ENCODE assay signal across 22 cellular contexts in the genomic region with DNA sequence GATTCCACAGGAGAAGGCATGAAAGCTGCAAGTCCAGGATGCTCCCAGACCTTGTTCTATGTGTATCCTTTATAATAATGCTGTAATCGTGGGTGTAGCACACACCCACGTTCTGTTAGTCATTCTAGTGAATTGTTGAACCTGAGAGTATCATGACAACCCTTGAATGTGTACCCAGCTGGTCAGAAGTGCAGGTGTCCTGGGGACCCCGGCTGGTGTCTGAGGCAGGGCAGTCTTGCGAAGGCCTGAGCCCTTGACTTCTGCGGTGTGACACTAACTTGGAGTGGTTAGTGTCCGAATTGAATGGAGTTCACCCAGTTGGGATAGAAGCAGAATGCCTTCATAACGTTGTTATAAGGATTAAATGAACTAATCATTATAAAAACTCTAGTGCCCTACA.
"Had no signal": no experiment of that assay in that cellular context is flagged by ENCODE, and none has a peak within 500 bp of the region (broad histone marks: within the 10 kb centered on the region; RNA-seq: fewer than 3 reads in every experiment).

No MANE protein-coding gene starts in this region.

- ATAC-seq: activated CD4-positive, alpha-beta T cell treated with anti-CD3 and anti-CD28 coated beads for 36 hours; activated naive CD4-positive, alpha-beta T cell treated with anti-CD3 and anti-CD28 coated beads, Interleukin-2, amount 50 U/mL, for 72 hours; activated T-cell treated with anti-CD3 and anti-CD28 coated beads, Interleukin-2, amount 50 U/mL, for 72 hours; T-cell had no signal

- H3K4me3 Mint-ChIP-seq: activated CD4-positive, alpha-beta memory T cell treated with anti-CD3 and anti-CD28 coated beads, Interleukin-2, amount 10 ng/mL, durations not matched to agents 7 days and 5 days; activated CD4-positive, alpha-beta T cell treated with anti-CD3 and anti-CD28 coated beads for 36 hours; activated T-cell treated with anti-CD3 and anti-CD28 coated beads, Interleukin-2, amount 50 U/mL, for 72 hours; T-cell had no signal

- H3K27ac ChIP-seq: brain microvascular endothelial cell, cardiac muscle cell, Peyer's patch, RWPE1 had no signal

- DNase-seq: activated T-cell treated with anti-CD3 and anti-CD28 coated beads for 4 hours, brain microvascular endothelial cell, cerebellar nuclear complex, MG63, MV-4-11, NCI-H1092 treated with DMSO at 0.1 percent for 48 hours, NCI-H1417 treated with DMSO at 0.1 percent for 48 hours, NCI-H1694, NCI-H2029 treated with DMSO at 0.1 percent for 48 hours, NCI-H345, NCI-H510A, NCI-H69, SIG-M5, T1000 had no signal

- H3K4me1 Mint-ChIP-seq: activated CD4-positive, alpha-beta memory T cell treated with anti-CD3 and anti-CD28 coated beads, Interleukin-2, amount 10 ng/mL, durations not matched to agents 7 days and 5 days; T-cell had no signal

- H3K27me3 ChIP-seq: cardiac muscle cell, MG63, Peyer's patch had no signal

- H3K27ac Mint-ChIP-seq: activated CD4-positive, alpha-beta memory T cell treated with anti-CD3 and anti-CD28 coated beads, Interleukin-2, amount 10 ng/mL, durations not matched to agents 7 days and 5 days; activated CD4-positive, alpha-beta T cell treated with anti-CD3 and anti-CD28 coated beads for 36 hours; activated naive CD4-positive, alpha-beta T cell treated with anti-CD3 and anti-CD28 coated beads, Interleukin-2, amount 50 U/mL, for 72 hours; activated T-cell treated with anti-CD3 and anti-CD28 coated beads, Interleukin-2, amount 50 U/mL, for 72 hours; T-cell had no signal

- H3K4me3 ChIP-seq: cardiac muscle cell, MG63, Peyer's patch had no signal

- H3K36me3 ChIP-seq: brain microvascular endothelial cell, cardiac muscle cell, MG63, Peyer's patch had no signal

- H3K36me3 Mint-ChIP-seq: activated naive CD4-positive, alpha-beta T cell treated with anti-CD3 and anti-CD28 coated beads, Interleukin-2, amount 50 U/mL, for 72 hours; T-cell had no signal
